Comparison of ENCODE assay signal across 17 cellular contexts in genomic region chr1:230002164-230002803, GRCh38.
DNase-seq lines count a peak whose midpoint lies in the region; ATAC-seq and TF ChIP-seq lines count a peak whose summit lies in the region.
"Had no signal": no experiment of that assay in that cellular context is flagged by ENCODE, and none has a peak within 500 bp of the region (broad histone marks: within the 10 kb centered on the region; RNA-seq: fewer than 3 reads in every experiment).

No MANE protein-coding gene starts in this region.

- peaks cover 7% of the 10 kb centered on the region for H3K27me3 Mint-ChIP-seq in MCF 10A (ENCODE audit: insufficient read depth, unreplicated experiment)

- no peaks in the 10 kb centered on the region for H3K36me3 Mint-ChIP-seq in MCF 10A (ENCODE audit: insufficient read depth, unreplicated experiment)
- H3K36me3 Mint-ChIP-seq: activated naive CD4-positive, alpha-beta T cell treated with anti-CD3 and anti-CD28 coated beads, Interleukin-2, amount 50 U/mL, for 72 hours had no signal

- ATAC-seq in mucosa of descending colon: peak; percentile 31
- ATAC-seq in upper lobe of right lung: peak; percentile 69
- ATAC-seq in HG03342 (IDR thresholded peaks at IDR 0.05; ENCODE audit: unreplicated experiment): no peak
- no peak for ATAC-seq in GM18861 (IDR thresholded peaks at IDR 0.05; ENCODE audit: unreplicated experiment)
- ATAC-seq: activated naive CD4-positive, alpha-beta T cell treated with anti-CD3 and anti-CD28 coated beads, Interleukin-2, amount 50 U/mL, for 72 hours had no signal

- TF ChIP-seq CTCF in MCF 10A (IDR thresholded peaks at IDR 0.05; ENCODE audit: unreplicated experiment) (no peak), breast epithelium (IDR thresholded peaks at IDR 0.05) (no peak), fibroblast of mammary gland (conservative IDR thresholded peaks at IDR 0.05; ENCODE audit: control insufficient read depth, insufficient read depth, low read depth, low read length) (no peak), mucosa of descending colon (IDR thresholded peaks at IDR 0.05) (no peak), upper lobe of right lung (IDR thresholded peaks at IDR 0.05) (no peak)

- H3K36me3 ChIP-seq in breast epithelium: no peaks in the 10 kb centered on the region
- H3K36me3 ChIP-seq in mucosa of descending colon (ENCODE audit: low read depth): no peaks in the 10 kb centered on the region
- H3K36me3 ChIP-seq in upper lobe of right lung: no peaks in the 10 kb centered on the region
- H3K36me3 ChIP-seq: HAP-1, vagina had no signal

- no peak overlapping the region for H3K27ac ChIP-seq in breast epithelium
- no peak overlapping the region for H3K27ac ChIP-seq in upper lobe of right lung
- H3K27ac ChIP-seq: vagina had no signal

- no peak overlapping the region for H3K27ac Mint-ChIP-seq in MCF 10A (ENCODE audit: low read depth, unreplicated experiment)
- H3K27ac Mint-ChIP-seq: activated naive CD4-positive, alpha-beta T cell treated with anti-CD3 and anti-CD28 coated beads, Interleukin-2, amount 50 U/mL, for 72 hours had no signal

- no peaks in the 10 kb centered on the region for H3K9me3 Mint-ChIP-seq in MCF 10A (ENCODE audit: unreplicated experiment)
- H3K9me3 Mint-ChIP-seq: activated naive CD4-positive, alpha-beta T cell treated with anti-CD3 and anti-CD28 coated beads, Interleukin-2, amount 50 U/mL, for 72 hours; central memory CD8-positive, alpha-beta T cell had no signal

- DNase-seq in MCF 10A (ENCODE audit: unreplicated experiment) (peak; percentile 57), breast epithelium (ENCODE audit: low spot score in 2 of 2) (no peak), fibroblast of mammary gland (ENCODE audit: low read depth) (peak; percentile 49), mucosa of descending colon (peak in 1 of 3 donors; percentile 27), upper lobe of right lung (no peak), NCI-H2029 (lab: John Stamatoyannopoulos, UW) (no peak)
- DNase-seq: KBM-7; NCI-H146; NCI-H524 treated with DMSO at 0.1 percent for 48 hours; retina; stimulated activated CD4-positive, alpha-beta T cell treated with anti-CD3 and anti-CD28 coated beads, Interleukin-4, amount 100 ng/mL, for 4 hours had no signal

- H3K4me3 ChIP-seq in breast epithelium (peak overlapping the region in 1 of 3 donors; percentile 1), fibroblast of mammary gland (ENCODE audit: control insufficient read depth, low read depth, low read length) (no peak overlapping the region), mucosa of descending colon (no peak overlapping the region), upper lobe of right lung (no peak overlapping the region)
- H3K4me3 ChIP-seq: HAP-1, vagina had no signal

- H3K4me1 ChIP-seq in breast epithelium (no peaks in the 10 kb centered on the region), mucosa of descending colon (ENCODE audit: low read depth) (peaks cover 2% of the 10 kb centered on the region), upper lobe of right lung (no peaks in the 10 kb centered on the region)
- H3K4me1 ChIP-seq: HAP-1, vagina had no signal

- no TSS peak for BruUV-seq in MCF 10A (replicated peaks; lab: Mats Ljungman, UMichigan)

- CTCF ChIA-PET in MCF 10A (lab: Yijun Ruan, JAX): interaction anchor here (0.9 to 1.7 kb wide), 3 partner anchors 15 to 341 kb away, joined by 3 to 4 read pairs (median 4); no protein-coding TSS in a partner anchor

- no peaks in the 10 kb centered on the region for H3K27me3 ChIP-seq in breast epithelium
- H3K27me3 ChIP-seq in upper lobe of right lung: no peaks in the 10 kb centered on the region
- H3K27me3 ChIP-seq: vagina had no signal

- peaks cover 10% of the 10 kb centered on the region for H3K4me1 Mint-ChIP-seq in MCF 10A (ENCODE audit: insufficient read depth, unreplicated experiment)
- H3K4me1 Mint-ChIP-seq: central memory CD8-positive, alpha-beta T cell had no signal

- intact Hi-C loops in MCF 10A (cut with micrococcal nuclease): no loop called here
- intact Hi-C loops in breast epithelium (cut with DNase I; ENCODE audit: low total_unique reads): loop anchor here (10.0 kb wide), 1 partner anchor 927 kb away; no protein-coding TSS in a partner anchor
- intact Hi-C loops in mucosa of descending colon (cut with DNase I, micrococcal nuclease): no loop called here
- intact Hi-C loops in upper lobe of right lung (cut with DNase I): no loop called here

- POLR2A ChIA-PET in MCF 10A (lab: Yijun Ruan, JAX): no interaction called here

- H3K9me3 ChIP-seq in breast epithelium: no peaks in the 10 kb centered on the region
- H3K9me3 ChIP-seq in mucosa of descending colon: no peaks in the 10 kb centered on the region
- H3K9me3 ChIP-seq in upper lobe of right lung: no peaks in the 10 kb centered on the region
- H3K9me3 ChIP-seq: HAP-1, vagina had no signal

- no peak for TF ChIP-seq POLR2A in breast epithelium (IDR thresholded peaks at IDR 0.05)

- H3K4me3 Mint-ChIP-seq in MCF 10A (ENCODE audit: unreplicated experiment): no peak overlapping the region
- H3K4me3 Mint-ChIP-seq: central memory CD8-positive, alpha-beta T cell had no signal

Comparison
In these comparisons a context has a peak if more than half of its experiments do, and no peak if none do; other contexts are left out.
1. DNase-seq: peak in MCF 10A (single experiment) and fibroblast of mammary gland (single experiment); none in breast epithelium (0 of 2), upper lobe of right lung (single experiment) and NCI-H2029 (single experiment).
2. ATAC-seq: peak in mucosa of descending colon (single experiment) and upper lobe of right lung (single experiment); none in HG03342 (single experiment) and GM18861 (single experiment).